25 cellular contexts compared by ENCODE assay signal in genomic region chr13:100944791-100945345, GRCh38.
"Had no signal": no experiment of that assay in that cellular context is flagged by ENCODE, and none has a peak within 500 bp of the region (broad histone marks: within the 10 kb centered on the region; RNA-seq: fewer than 3 reads in every experiment).

No MANE protein-coding gene starts in this region.

- H3K27ac Mint-ChIP-seq: dendritic cell treated with granulocyte-macrophage colony-stimulating factor and Interleukin-4, amounts not matched to agents 40 ng/mL and 50 ng/mL, for 4 days; endodermal cell; mesothelial cell of epicardium; natural killer cell treated with Interleukin-12 subunit alpha and Interleukin-12 subunit beta and Interleukin-15 and Interleukin-18, amount 100 ng/mL, for 72 hours; neural progenitor cell; progenitor cell of endocrine pancreas had no signal

- H3K36me3 Mint-ChIP-seq: mesothelial cell of epicardium; naive B cell; natural killer cell treated with Interleukin-12 subunit alpha and Interleukin-12 subunit beta and Interleukin-15 and Interleukin-18, amount 100 ng/mL, for 72 hours; neural progenitor cell had no signal

- H3K4me1 Mint-ChIP-seq: mesothelial cell of epicardium, naive B cell had no signal

- DNase-seq: effector CD8-positive, alpha-beta T cell; endodermal cell; foreskin keratinocyte; heart left ventricle; kidney; left cardiac atrium; left lung; mesenchymal stem cell; mucosa of descending colon; naive B cell; stimulated activated CD4-positive, alpha-beta T cell treated with anti-CD3 and anti-CD28 coated beads, Interleukin-12 subunit alpha, Interleukin-12 subunit beta, amount 100 ng/mL, for 4 hours; stimulated activated CD4-positive, alpha-beta T cell treated with anti-CD3 and anti-CD28 coated beads, Interleukin-1b, Interleukin-23, amount 100 ng/mL, for 48 hours; stimulated activated CD4-positive, alpha-beta T cell treated with anti-CD3 and anti-CD28 coated beads, Interleukin-4, amount 100 ng/mL, for 1 hour; stimulated activated CD8-positive, alpha-beta memory T cell treated with anti-CD3 and anti-CD28 coated beads, Interleukin-4, amount 100 ng/mL, for 48 hours; stimulated activated naive CD4-positive, alpha-beta T cell; stomach; thyroid gland; trophoblast cell had no signal

- H3K4me3 Mint-ChIP-seq: dendritic cell treated with granulocyte-macrophage colony-stimulating factor and Interleukin-4, amounts not matched to agents 40 ng/mL and 50 ng/mL, for 4 days; endodermal cell; mesothelial cell of epicardium; naive B cell; natural killer cell treated with Interleukin-12 subunit alpha and Interleukin-12 subunit beta and Interleukin-15 and Interleukin-18, amount 100 ng/mL, for 72 hours; neural progenitor cell had no signal

- ATAC-seq: foreskin keratinocyte; gastroesophageal sphincter; heart left ventricle; left cardiac atrium; left lung; mucosa of descending colon; natural killer cell treated with Interleukin-12 subunit alpha and Interleukin-12 subunit beta and Interleukin-15 and Interleukin-18, amount 100 ng/mL, for 72 hours; sciatic nerve had no signal

- H3K9me3 Mint-ChIP-seq: endodermal cell; natural killer cell treated with Interleukin-12 subunit alpha and Interleukin-12 subunit beta and Interleukin-15 and Interleukin-18, amount 100 ng/mL, for 72 hours; neural progenitor cell had no signal

- H3K27me3 Mint-ChIP-seq: dendritic cell treated with granulocyte-macrophage colony-stimulating factor and Interleukin-4, amounts not matched to agents 40 ng/mL and 50 ng/mL, for 4 days had no signal
